Comparison of ENCODE assay signal across 23 cellular contexts in genomic region chr1:53614231-53615021, GRCh38.
DNase-seq lines count a peak whose midpoint lies in the region; ATAC-seq and TF ChIP-seq lines count a peak whose summit lies in the region.
"Had no signal": no experiment of that assay in that cellular context is flagged by ENCODE, and none has a peak within 500 bp of the region (broad histone marks: within the 10 kb centered on the region; RNA-seq: fewer than 3 reads in every experiment).

No MANE protein-coding gene starts in this region.

- H3K4me3 Mint-ChIP-seq in chondrocyte (ENCODE audit: unreplicated experiment) = no peak overlapping the region
- H3K4me3 Mint-ChIP-seq: activated naive CD8-positive, alpha-beta T cell treated with anti-CD3 and anti-CD28 coated beads, Interleukin-2, amount 50 U/mL, for 24 hours; CD4-positive, alpha-beta T cell; natural killer cell; stimulated activated naive B cell treated with anti-CD40 and anti-IgM and Interleukin-4, amounts not matched to agents 10 μg/mL and 1 μg/mL and 100 μg/mL, for 72 hours; T-helper 2 cell treated with Interferon-gamma antibody and Interleukin-4, amounts not matched to agents 5 μg/mL and 100 μg/mL, for 36 hours had no signal

- H3K9me3 Mint-ChIP-seq in chondrocyte (ENCODE audit: low read depth) = peaks cover 21% of the 10 kb centered on the region

- H3K36me3 ChIP-seq in neuronal stem cell (replicated peaks in 1 of 2; ENCODE audit: control insufficient read depth in 2 of 2, insufficient read depth in 2 of 2, low read length in 2 of 2) (no peaks in the 10 kb centered on the region), upper lobe of right lung (no peaks in the 10 kb centered on the region)
- H3K36me3 ChIP-seq: ovary, thoracic aorta had no signal

- no peaks in the 10 kb centered on the region for H3K79me1 ChIP-seq in neuronal stem cell (ENCODE audit: low read depth, low read length)

- H3K4ac ChIP-seq in neuronal stem cell (ENCODE audit: low read length) = no peak overlapping the region

- peaks cover 0 to 2% of the 10 kb centered on the region in 2 donors for H3K4me1 ChIP-seq in neuronal stem cell (ENCODE audit: control insufficient read depth in 2 of 2, insufficient read depth in 1 of 2, low read depth in 1 of 2, low read length in 2 of 2)
- H3K4me1 ChIP-seq in upper lobe of right lung = no peaks in the 10 kb centered on the region

- no peak overlapping the region for H2AFZ ChIP-seq in neuronal stem cell (ENCODE audit: low read length)
- H2AFZ ChIP-seq: GM23248 had no signal

- H3K27ac ChIP-seq in neuronal stem cell (replicated peaks; ENCODE audit: low read length) (no peak overlapping the region), upper lobe of right lung (no peak overlapping the region)
- H3K27ac ChIP-seq: GM23248, ovary, thoracic aorta, VCaP had no signal

- TF ChIP-seq CTCF in chondrocyte (IDR thresholded peaks at IDR 0.05) (no peak), upper lobe of right lung (IDR thresholded peaks at IDR 0.05) (no peak)

- peak; percentile 7 for DNase-seq in activated T-cell treated with anti-CD3 and anti-CD28 coated beads, Interleukin-2, amount 50 U/mL, for 1 hour
- DNase-seq in activated T-cell treated with anti-CD3 and anti-CD28 coated beads for 4 hours (no peak), chondrocyte (ENCODE audit: low spot score) (peak; percentile 65), neuronal stem cell (ENCODE audit: low spot score) (no peak), upper lobe of right lung (peak; percentile 41), Right ventricle myocardium inferior (ENCODE audit: missing footprints) (no peak), HT-29 (ENCODE audit: low spot score) (no peak), KG1 (lab: John Stamatoyannopoulos, UW) (no peak)
- DNase-seq: activated CD4-positive, alpha-beta T cell treated with anti-CD3 and anti-CD28 coated beads, Interleukin-2, amount 50 U/mL, for 1 hour; activated gamma-delta T cell; activated naive CD8-positive, alpha-beta T cell treated with anti-CD3 and anti-CD28 coated beads, Interleukin-2, amount 50 U/mL, for 24 hours; CD4-positive, alpha-beta T cell; central memory CD4-positive, alpha-beta T cell; GM23248; NCI-H1694; NCI-H2171; ovary; Right ventricle myocardium superior; stimulated activated naive B cell treated with anti-CD40 and anti-IgM and Interleukin-4, amounts not matched to agents 10 μg/mL and 1 μg/mL and 100 μg/mL, for 72 hours had no signal

- H3K27me3 ChIP-seq in neuronal stem cell (ENCODE audit: control insufficient read depth in 3 of 3, insufficient read depth in 3 of 3, low read depth in 1 of 3, low read length in 3 of 3) (peaks cover 0 to 8% (median 0%) of the 10 kb centered on the region in 3 experiments), upper lobe of right lung (no peaks in the 10 kb centered on the region)
- H3K27me3 ChIP-seq: ovary had no signal

- no peak overlapping the region for H2BK120ac ChIP-seq in neuronal stem cell (ENCODE audit: low read depth, low read length)

- peaks cover 4% of the 10 kb centered on the region for H3K4me1 Mint-ChIP-seq in chondrocyte (ENCODE audit: low read depth)
- H3K4me1 Mint-ChIP-seq: activated naive CD8-positive, alpha-beta T cell treated with anti-CD3 and anti-CD28 coated beads, Interleukin-2, amount 50 U/mL, for 24 hours; natural killer cell had no signal

- H2AK5ac ChIP-seq in neuronal stem cell (ENCODE audit: low read depth, low read length) = no peak overlapping the region

- H3K9ac ChIP-seq in neuronal stem cell (ENCODE audit: low read depth, low read length, poor library complexity) = no peak overlapping the region
- H3K9ac ChIP-seq: GM23248 had no signal

- no peak overlapping the region for H2BK15ac ChIP-seq in neuronal stem cell (ENCODE audit: low read length)

- H3K36me3 Mint-ChIP-seq in chondrocyte (ENCODE audit: low read depth) = peaks cover 13% of the 10 kb centered on the region

- no peak overlapping the region for H4K91ac ChIP-seq in neuronal stem cell (ENCODE audit: low read depth, low read length, poor library complexity)

- peak overlapping the region; percentile 66 for H3K23ac ChIP-seq in neuronal stem cell (ENCODE audit: low read depth, low read length, poor library complexity)

- peak overlapping the region; percentile 96 for H3K14ac ChIP-seq in neuronal stem cell (ENCODE audit: low read length)

- no peak overlapping the region for H2BK5ac ChIP-seq in neuronal stem cell (ENCODE audit: low read length)

- no peak overlapping the region for H3K27ac Mint-ChIP-seq in chondrocyte (ENCODE audit: unreplicated experiment)
- H3K27ac Mint-ChIP-seq: activated naive CD8-positive, alpha-beta T cell treated with anti-CD3 and anti-CD28 coated beads, Interleukin-2, amount 50 U/mL, for 24 hours; CD4-positive, alpha-beta T cell; natural killer cell; stimulated activated naive B cell treated with anti-CD40 and anti-IgM and Interleukin-4, amounts not matched to agents 10 μg/mL and 1 μg/mL and 100 μg/mL, for 72 hours; T-helper 2 cell treated with Interferon-gamma antibody and Interleukin-4, amounts not matched to agents 5 μg/mL and 100 μg/mL, for 36 hours had no signal

- peak overlapping the region; percentile 91 for H3K18ac ChIP-seq in neuronal stem cell (ENCODE audit: low read length)

- H3K9me3 ChIP-seq in neuronal stem cell (replicated peaks in 1 of 2; ENCODE audit: control insufficient read depth in 2 of 2, insufficient read depth in 1 of 2, low read depth in 1 of 2, low read length in 2 of 2) (peaks cover 3% of the 10 kb centered on the region in 2 donors), upper lobe of right lung (peaks cover 6% of the 10 kb centered on the region)
- H3K9me3 ChIP-seq: ovary had no signal

- WGBS in neuronal stem cell (ENCODE audit: extremely low coverage in 2 of 2, insufficient read length in 2 of 2, insufficient replicate concordance in 1 of 2), 2 donors = 100% methylated on average over 2 of the region's 12 CpGs; no CpG with 5 or more reads in 1 of the 2 donors

- H2BK12ac ChIP-seq in neuronal stem cell (ENCODE audit: low read length) = no peak overlapping the region

- H3K4me2 ChIP-seq in neuronal stem cell (ENCODE audit: insufficient read depth, low read length, poor library complexity, severe bottlenecking) = no peak overlapping the region

- ATAC-seq in upper lobe of right lung (no peak), Right ventricle myocardium inferior (no peak)
- ATAC-seq: activated naive CD8-positive, alpha-beta T cell treated with anti-CD3 and anti-CD28 coated beads, Interleukin-2, amount 50 U/mL, for 24 hours; natural killer cell; stimulated activated naive B cell treated with anti-CD40 and anti-IgM and Interleukin-4, amounts not matched to agents 10 μg/mL and 1 μg/mL and 100 μg/mL, for 72 hours had no signal

- peak overlapping the region in 1 of 2 donors; percentile 57 for H3K4me3 ChIP-seq in neuronal stem cell (ENCODE audit: low read length in 2 of 2)
- H3K4me3 ChIP-seq in upper lobe of right lung = no peak overlapping the region
- H3K4me3 ChIP-seq: GM23248, ovary, thoracic aorta had no signal

- H3K27me3 Mint-ChIP-seq in chondrocyte (ENCODE audit: low read depth) = no peaks in the 10 kb centered on the region

- intact Hi-C loops in upper lobe of right lung (cut with DNase I) (no loop called here), Right ventricle myocardium inferior (cut with DNase I) (no loop called here)

- peak overlapping the region; percentile 98 for H4K8ac ChIP-seq in neuronal stem cell (ENCODE audit: low read depth, low read length)

Comparison
In these comparisons a context has a peak if more than half of its experiments do, and no peak if none do; other contexts are left out.
1. DNase-seq: peak in activated T-cell treated with anti-CD3 and anti-CD28 coated beads, Interleukin-2, amount 50 U/mL, for 1 hour (single experiment), chondrocyte (single experiment) and upper lobe of right lung (single experiment); none in activated T-cell treated with anti-CD3 and anti-CD28 coated beads for 4 hours (single experiment), neuronal stem cell (single experiment), Right ventricle myocardium inferior (single experiment), HT-29 (single experiment) and KG1 (single experiment).